ENCODE assay signal across 8 cellular contexts in the genomic region with DNA sequence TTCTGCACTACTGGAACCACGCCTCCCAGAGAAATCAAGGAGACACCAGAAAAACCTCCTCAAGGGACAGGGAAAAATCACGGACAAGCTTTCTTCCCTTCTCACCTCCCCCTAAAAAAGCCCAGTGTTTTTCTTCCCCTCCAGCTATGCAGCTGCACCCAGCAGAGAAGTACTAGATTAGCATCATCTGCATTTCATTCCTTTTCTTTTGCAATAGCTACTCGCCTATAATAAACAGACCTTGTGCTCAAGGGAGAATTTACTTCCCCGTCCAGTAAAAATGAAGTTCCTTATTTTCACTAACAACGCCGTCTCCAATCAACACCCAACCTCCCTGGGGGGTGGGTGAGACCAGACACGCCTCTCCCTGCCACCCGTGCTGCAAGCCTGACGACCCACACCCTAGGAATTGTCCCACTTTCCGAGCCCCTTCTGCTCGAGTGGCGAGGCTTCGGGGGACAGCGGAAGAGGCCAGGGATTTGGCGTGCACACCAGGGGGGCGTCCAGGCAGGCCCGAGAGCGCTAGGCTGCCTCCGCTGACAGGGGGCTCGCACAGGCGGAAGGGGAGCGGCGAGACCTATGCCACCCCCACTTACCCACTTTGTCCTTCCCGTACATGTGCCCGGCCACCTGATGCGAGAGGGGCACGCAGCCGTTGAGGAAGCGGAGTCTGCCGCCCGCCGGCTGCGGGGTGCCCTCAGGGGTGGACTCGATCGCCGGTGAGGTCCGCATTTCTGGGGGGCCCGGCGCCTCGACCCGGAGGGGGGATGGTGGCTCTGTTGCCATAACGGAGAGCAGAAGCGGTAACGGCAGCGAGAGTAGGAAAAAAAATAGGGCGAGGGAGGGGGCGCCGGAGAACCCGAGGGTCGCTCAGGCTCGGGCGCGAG. TPM values are rescaled to one million over a fixed set of nuclear protein-coding genes. Genes with fewer than 3 reads are reported as not detected.
DNase-seq lines count a peak whose midpoint lies in the region; ATAC-seq, FAIRE-seq and TF ChIP-seq lines count a peak whose summit lies in the region.

No MANE protein-coding gene starts in this region.

- peak overlapping the region; percentile 99 for H3K4me3 Mint-ChIP-seq in activated naive CD4-positive, alpha-beta T cell treated with anti-CD3 and anti-CD28 coated beads, Interleukin-2, amount 10 ng/mL, durations not matched to agents 7 days and 5 days
- H3K4me3 Mint-ChIP-seq in nephron progenitor cell (peak overlapping the region; percentile 99), type B pancreatic cell (peak overlapping the region; percentile 99)

- no peaks in the 10 kb centered on the region for H3K27me3 Mint-ChIP-seq in activated naive CD4-positive, alpha-beta T cell treated with anti-CD3 and anti-CD28 coated beads, Interleukin-2, amount 10 ng/mL, durations not matched to agents 7 days and 5 days
- H3K27me3 Mint-ChIP-seq in nephron progenitor cell (ENCODE audit: low read depth, poor library complexity), result no peaks in the 10 kb centered on the region
- no peaks in the 10 kb centered on the region for H3K27me3 Mint-ChIP-seq in type B pancreatic cell

- CTCF ChIA-PET in activated naive CD4-positive, alpha-beta T cell treated with anti-CD3 and anti-CD28 coated beads, Interleukin-2, amount 10 ng/mL, durations not matched to agents 7 days and 5 days (lab: Charles Lee), result interaction anchor here (1.0 kb wide), 1 partner anchor 18 kb away, joined by 3 read pairs; no protein-coding TSS in a partner anchor

- peak; percentile 3 for ATAC-seq in HG02970 (IDR thresholded peaks at IDR 0.05; ENCODE audit: low FRiP score, unreplicated experiment)

- H3K4me1 Mint-ChIP-seq in activated naive CD4-positive, alpha-beta T cell treated with anti-CD3 and anti-CD28 coated beads, Interleukin-2, amount 10 ng/mL, durations not matched to agents 7 days and 5 days, result peaks cover 54% of the 10 kb centered on the region
- H3K4me1 Mint-ChIP-seq in nephron progenitor cell (peaks cover 46% of the 10 kb centered on the region), type B pancreatic cell (ENCODE audit: unreplicated experiment) (peaks cover 30% of the 10 kb centered on the region)

- peak; percentile 21 for DNase-seq in NCI-H1694 treated with DMSO at 0.1 percent for 48 hours (lab: John Stamatoyannopoulos, UW)
- DNase-seq in NCI-H1694 (lab: John Stamatoyannopoulos, UW), result no peak
- DNase-seq in RKO (ENCODE audit: low spot score), result peak; percentile 59
- peak; percentile 63 for DNase-seq in activated naive CD4-positive, alpha-beta T cell treated with anti-CD3 and anti-CD28 coated beads, Interleukin-2, amount 10 ng/mL, durations not matched to agents 7 days and 5 days
- peak; percentile 8 to 38 for DNase-seq in frontal cortex (ENCODE audit: low spot score in 2 of 2)
- DNase-seq in nephron progenitor cell, result peak; percentile 49
- DNase-seq in type B pancreatic cell (ENCODE audit: extremely low spot score, unreplicated experiment), result peak; percentile 72

- H3K9me3 Mint-ChIP-seq in activated naive CD4-positive, alpha-beta T cell treated with anti-CD3 and anti-CD28 coated beads, Interleukin-2, amount 10 ng/mL, durations not matched to agents 7 days and 5 days, result no peaks in the 10 kb centered on the region
- peaks cover 11% of the 10 kb centered on the region for H3K9me3 Mint-ChIP-seq in nephron progenitor cell
- H3K9me3 Mint-ChIP-seq in type B pancreatic cell, result no peaks in the 10 kb centered on the region

- peak overlapping the region; percentile 97 for H3K27ac Mint-ChIP-seq in activated naive CD4-positive, alpha-beta T cell treated with anti-CD3 and anti-CD28 coated beads, Interleukin-2, amount 10 ng/mL, durations not matched to agents 7 days and 5 days
- peak overlapping the region; percentile 96 for H3K27ac Mint-ChIP-seq in nephron progenitor cell
- peak overlapping the region; percentile 99 for H3K27ac Mint-ChIP-seq in type B pancreatic cell

- TF ChIP-seq CTCF in nephron progenitor cell (IDR thresholded peaks at IDR 0.05), result no peak
- TF ChIP-seq CTCF in type B pancreatic cell (conservative IDR thresholded peaks at IDR 0.05), result no peak

- H3K36me3 Mint-ChIP-seq in activated naive CD4-positive, alpha-beta T cell treated with anti-CD3 and anti-CD28 coated beads, Interleukin-2, amount 10 ng/mL, durations not matched to agents 7 days and 5 days, result peaks cover 7% of the 10 kb centered on the region
- H3K36me3 Mint-ChIP-seq in nephron progenitor cell (ENCODE audit: low read depth) (peaks cover 23% of the 10 kb centered on the region), type B pancreatic cell (peaks cover 4% of the 10 kb centered on the region)

- no peak for FAIRE-seq in frontal cortex (lab: Jason Lieb, UNC)

RNA-seq across cellular contexts. Expression of a gene that starts 0.6 kb away (rescaled TPM):
- total RNA-seq in frontal cortex, result 30.6 TPM
- total RNA-seq in type B pancreatic cell (ENCODE audit: low replicate concordance), result 6.8 and 7.4 TPM in 2 replicates

RNA-seq across cellular contexts. Expression of a gene that starts 1.9 kb away (rescaled TPM):
- total RNA-seq in frontal cortex (28.9 TPM), type B pancreatic cell (ENCODE audit: low replicate concordance) (41.4 and 55.8 TPM in 2 replicates)
